In genomic region chr12:40692617-40693502, GRCh38 we compare ENCODE assay signal across 8 cellular contexts. TPM values are rescaled to one million over a fixed set of nuclear protein-coding genes. Genes with fewer than 3 reads are reported as not detected.
DNase-seq lines count a peak whose midpoint lies in the region; ATAC-seq and TF ChIP-seq lines count a peak whose summit lies in the region.

No MANE protein-coding gene starts in this region.

- H3K4me1 ChIP-seq in NT2/D1 (ENCODE audit: insufficient read depth, insufficient read length) (no peaks in the 10 kb centered on the region), sigmoid colon (peaks cover 0 to 20% (median 15%) of the 10 kb centered on the region in 4 donors)

- TF ChIP-seq POLR2A in sigmoid colon (IDR thresholded peaks at IDR 0.05): no peak

- TF ChIP-seq EP300 in sigmoid colon (IDR thresholded peaks at IDR 0.05): no peak

- no peaks in the 10 kb centered on the region for H3K36me3 ChIP-seq in NT2/D1 (ENCODE audit: insufficient read depth, insufficient read length, low read length)
- H3K36me3 ChIP-seq in sigmoid colon: no peaks in the 10 kb centered on the region

- no peaks in the 10 kb centered on the region for H3K9me3 ChIP-seq in NT2/D1 (ENCODE audit: insufficient read depth, low read length)
- no peaks in the 10 kb centered on the region for H3K9me3 ChIP-seq in sigmoid colon

- peak overlapping the region; percentile 63 for H3K9ac ChIP-seq in NT2/D1 (ENCODE audit: insufficient read length, low read depth)

- intact Hi-C loops in sigmoid colon (cut with DNase I): no loop called here

- ATAC-seq in GM19035 (IDR thresholded peaks at IDR 0.05; ENCODE audit: unreplicated experiment) (peak; percentile 28), HG02970 (IDR thresholded peaks at IDR 0.05; ENCODE audit: low FRiP score, unreplicated experiment) (no peak)

- H3K4me3 ChIP-seq in NT2/D1 (ENCODE audit: insufficient read length, low read depth) (peak overlapping the region; percentile 58), sigmoid colon (peak overlapping the region; percentile 45 to 64 (median 62))

- TF ChIP-seq CTCF in sigmoid colon (IDR thresholded peaks at IDR 0.05): no peak

- DNase-seq in NT2/D1 (ENCODE audit: low read depth, low spot score) (no peak), hepatic stellate cell (ENCODE audit: low spot score) (peak; percentile 3), sigmoid colon (peak; percentile 65), A172 (ENCODE audit: low spot score) (no peak), SIG-M5 treated with dmso at 0.1 percent for 504 hours (lab: John Stamatoyannopoulos, UW; ENCODE audit: unreplicated experiment) (no peak), NCI-H1048 (lab: John Stamatoyannopoulos, UW) (no peak)

- H3K27me3 ChIP-seq in NT2/D1 (ENCODE audit: insufficient read depth, insufficient read length): peaks cover 37% of the 10 kb centered on the region
- peaks cover 0 to 24% (median 0%) of the 10 kb centered on the region in 3 donors for H3K27me3 ChIP-seq in sigmoid colon

- H3K27ac ChIP-seq in sigmoid colon: peak overlapping the region in 3 of 4 donors; percentile 35 to 84 (median 38)

- WGBS in sigmoid colon, 2 donors: 3 to 7% methylated on average over 56 of the region's 56 CpGs

RNA-seq across cellular contexts. Expression of gene CNTN1, which starts 0.6 kb away (rescaled TPM):
- 10 to 100 TPM in 2 of 4 donors, 1 to 10 TPM in 2; 5.9 to 23.2 (median 10.0) TPM for total RNA-seq in sigmoid colon
- polyA plus RNA-seq in sigmoid colon: under 1 TPM; 0.46 to 0.90 (median 0.60) TPM
- 4.1 and 4.5 TPM in 2 replicates for total RNA-seq in A172 (2014; rRNA removed; shearing (Covaris generic))

Comparison
In these comparisons a context has a peak if more than half of its experiments do, and no peak if none do; other contexts are left out.
1. DNase-seq: peak in hepatic stellate cell (single experiment) and sigmoid colon (single experiment); none in NT2/D1 (single experiment), A172 (single experiment), SIG-M5 treated with dmso at 0.1 percent for 504 hours (single experiment) and NCI-H1048 (single experiment).